2 cellular contexts compared by ENCODE assay signal in the genomic region with DNA sequence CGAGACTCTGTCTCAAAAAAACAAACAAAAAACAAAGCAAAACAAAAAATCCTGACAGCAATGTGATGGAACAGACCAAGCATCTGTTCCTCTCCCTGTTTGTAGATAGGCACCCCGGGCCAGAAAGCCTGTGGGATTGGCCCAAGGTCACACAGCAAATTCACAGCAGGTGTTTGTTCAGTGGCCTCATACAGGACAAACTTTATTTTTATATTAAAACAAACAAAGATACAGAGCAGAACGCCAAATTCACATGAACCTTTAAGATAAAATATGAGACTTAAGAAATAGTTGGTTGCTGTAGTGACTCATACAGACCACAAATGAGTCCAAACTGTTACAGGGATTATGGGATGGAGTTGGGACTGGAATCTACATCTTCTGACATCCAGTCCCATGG.
TF ChIP-seq lines count a peak whose summit lies in the region.

No MANE protein-coding gene starts in this region.

TF ChIP-seq in IMR-90, 13 proteins besides CTCF, POLR2A, EP300 and RAD21:
- TF ChIP-seq RCOR1 (IDR thresholded peaks at IDR 0.05; ENCODE audit: insufficient replicate concordance, low read length), result no peak
- TF ChIP-seq CEBPB (IDR thresholded peaks at IDR 0.05; ENCODE audit: low read depth, low read length), result peak; percentile 56
- no peak for TF ChIP-seq CHD1 (IDR thresholded peaks at IDR 0.05; ENCODE audit: low read depth, low read length)
- no peak for TF ChIP-seq SMC3 (IDR thresholded peaks at IDR 0.05; ENCODE audit: low read depth, low read length)
- no peak for TF ChIP-seq MXI1 (IDR thresholded peaks at IDR 0.05; ENCODE audit: borderline replicate concordance, low read depth, low read length)
- TF ChIP-seq MAZ (IDR thresholded peaks at IDR 0.05; ENCODE audit: borderline replicate concordance, low read depth, low read length), result no peak
- TF ChIP-seq, protein P1, sequence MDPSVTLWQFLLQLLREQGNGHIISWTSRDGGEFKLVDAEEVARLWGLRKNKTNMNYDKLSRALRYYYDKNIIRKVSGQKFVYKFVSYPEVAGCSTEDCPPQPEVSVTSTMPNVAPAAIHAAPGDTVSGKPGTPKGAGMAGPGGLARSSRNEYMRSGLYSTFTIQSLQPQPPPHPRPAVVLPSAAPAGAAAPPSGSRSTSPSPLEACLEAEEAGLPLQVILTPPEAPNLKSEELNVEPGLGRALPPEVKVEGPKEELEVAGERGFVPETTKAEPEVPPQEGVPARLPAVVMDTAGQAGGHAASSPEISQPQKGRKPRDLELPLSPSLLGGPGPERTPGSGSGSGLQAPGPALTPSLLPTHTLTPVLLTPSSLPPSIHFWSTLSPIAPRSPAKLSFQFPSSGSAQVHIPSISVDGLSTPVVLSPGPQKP (IDR thresholded peaks at IDR 0.05; ENCODE audit: borderline replicate concordance, low read depth, low read length), result no peak
- TF ChIP-seq FOS (IDR thresholded peaks at IDR 0.05; ENCODE audit: low read depth, low read length), result peak; percentile 69
- TF ChIP-seq MAFK (IDR thresholded peaks at IDR 0.05; ENCODE audit: low read depth, low read length), result no peak

TF ChIP-seq in K562, 482 proteins besides CTCF, POLR2A, EP300 and RAD21:
- TF ChIP-seq ZC3H8 (IDR thresholded peaks at IDR 0.05) (no peak), SUPT5H (IDR thresholded peaks at IDR 0.05) (no peak), JUND (IDR thresholded peaks at IDR 0.05; ENCODE audit: borderline replicate concordance, low read depth, low read length) (peak; percentile 26; the same call in 1 of the 2 replicates), JUND (tag; IDR thresholded peaks at IDR 0.05; ENCODE audit: borderline replicate concordance, low read depth, low read length) (no peak), FOSL1 (tag; conservative IDR thresholded peaks at IDR 0.05) (peak; percentile 78), ZFP36 (IDR thresholded peaks at IDR 0.05; ENCODE audit: low read depth, low read length, partially characterized antibody) (peak; percentile 31)
- TF ChIP-seq, protein P2, sequence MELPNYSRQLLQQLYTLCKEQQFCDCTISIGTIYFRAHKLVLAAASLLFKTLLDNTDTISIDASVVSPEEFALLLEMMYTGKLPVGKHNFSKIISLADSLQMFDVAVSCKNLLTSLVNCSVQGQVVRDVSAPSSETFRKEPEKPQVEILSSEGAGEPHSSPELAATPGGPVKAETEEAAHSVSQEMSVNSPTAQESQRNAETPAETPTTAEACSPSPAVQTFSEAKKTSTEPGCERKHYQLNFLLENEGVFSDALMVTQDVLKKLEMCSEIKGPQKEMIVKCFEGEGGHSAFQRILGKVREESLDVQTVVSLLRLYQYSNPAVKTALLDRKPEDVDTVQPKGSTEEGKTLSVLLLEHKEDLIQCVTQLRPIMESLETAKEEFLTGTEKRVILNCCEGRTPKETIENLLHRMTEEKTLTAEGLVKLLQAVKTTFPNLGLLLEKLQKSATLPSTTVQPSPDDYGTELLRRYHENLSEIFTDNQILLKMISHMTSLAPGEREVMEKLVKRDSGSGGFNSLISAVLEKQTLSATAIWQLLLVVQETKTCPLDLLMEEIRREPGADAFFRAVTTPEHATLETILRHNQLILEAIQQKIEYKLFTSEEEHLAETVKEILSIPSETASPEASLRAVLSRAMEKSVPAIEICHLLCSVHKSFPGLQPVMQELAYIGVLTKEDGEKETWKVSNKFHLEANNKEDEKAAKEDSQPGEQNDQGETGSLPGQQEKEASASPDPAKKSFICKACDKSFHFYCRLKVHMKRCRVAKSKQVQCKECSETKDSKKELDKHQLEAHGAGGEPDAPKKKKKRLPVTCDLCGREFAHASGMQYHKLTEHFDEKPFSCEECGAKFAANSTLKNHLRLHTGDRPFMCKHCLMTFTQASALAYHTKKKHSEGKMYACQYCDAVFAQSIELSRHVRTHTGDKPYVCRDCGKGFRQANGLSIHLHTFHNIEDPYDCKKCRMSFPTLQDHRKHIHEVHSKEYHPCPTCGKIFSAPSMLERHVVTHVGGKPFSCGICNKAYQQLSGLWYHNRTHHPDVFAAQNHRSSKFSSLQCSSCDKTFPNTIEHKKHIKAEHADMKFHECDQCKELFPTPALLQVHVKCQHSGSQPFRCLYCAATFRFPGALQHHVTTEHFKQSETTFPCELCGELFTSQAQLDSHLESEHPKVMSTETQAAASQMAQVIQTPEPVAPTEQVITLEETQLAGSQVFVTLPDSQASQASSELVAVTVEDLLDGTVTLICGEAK (IDR thresholded peaks at IDR 0.05), result 0 out of 2 replicates have a peak, but pooled peaks have one; percentile 14
- TF ChIP-seq, protein P2 (CRISPR knock-in tag; IDR thresholded peaks at IDR 0.05), result no peak
